In genomic region chr10:87589653-87590052, GRCh38 we compare ENCODE assay signal across 22 cellular contexts.
DNase-seq lines count a peak whose midpoint lies in the region; ATAC-seq and TF ChIP-seq lines count a peak whose summit lies in the region.
"Had no signal": no experiment of that assay in that cellular context is flagged by ENCODE, and none has a peak within 500 bp of the region (broad histone marks: within the 10 kb centered on the region; RNA-seq: fewer than 3 reads in every experiment).

No MANE protein-coding gene starts in this region.

- H3K9me3 Mint-ChIP-seq in chondrocyte (ENCODE audit: low read depth), result no peaks in the 10 kb centered on the region
- H3K9me3 Mint-ChIP-seq: activated CD4-positive, alpha-beta memory T cell treated with anti-CD3 and anti-CD28 coated beads, Interleukin-2, amount 10 ng/mL, durations not matched to agents 7 days and 5 days; CD4-positive, alpha-beta memory T cell; nephron had no signal

- H3K4me3 Mint-ChIP-seq in chondrocyte (ENCODE audit: unreplicated experiment), result no peak overlapping the region
- H3K4me3 Mint-ChIP-seq: activated CD4-positive, alpha-beta memory T cell treated with anti-CD3 and anti-CD28 coated beads, Interleukin-2, amount 10 ng/mL, durations not matched to agents 7 days and 5 days; CD4-positive, alpha-beta memory T cell; mesothelial cell of epicardium; nephron had no signal

- H3K4me1 Mint-ChIP-seq in chondrocyte (ENCODE audit: low read depth), result peaks cover 20% of the 10 kb centered on the region
- H3K4me1 Mint-ChIP-seq: activated CD4-positive, alpha-beta memory T cell treated with anti-CD3 and anti-CD28 coated beads, Interleukin-2, amount 10 ng/mL, durations not matched to agents 7 days and 5 days; CD4-positive, alpha-beta memory T cell had no signal

- H3K36me3 Mint-ChIP-seq in chondrocyte (ENCODE audit: low read depth), result no peaks in the 10 kb centered on the region
- H3K36me3 Mint-ChIP-seq: CD4-positive, alpha-beta memory T cell; mesothelial cell of epicardium had no signal

- H3K4me3 ChIP-seq in AG09309 (ENCODE audit: control insufficient read depth, low read depth, low read length), result no peak overlapping the region

- peak; percentile 34 for ATAC-seq in left lobe of liver
- ATAC-seq in GM21825 (IDR thresholded peaks at IDR 0.05; ENCODE audit: unreplicated experiment), result no peak

- no peaks in the 10 kb centered on the region for H3K27me3 Mint-ChIP-seq in chondrocyte (ENCODE audit: low read depth)

- TF ChIP-seq CTCF in AG09309 (IDR thresholded peaks at IDR 0.05; ENCODE audit: control insufficient read depth, insufficient read depth, low read depth, low read length, missing control alignments), result no peak
- TF ChIP-seq CTCF in chondrocyte (IDR thresholded peaks at IDR 0.05), result no peak

- DNase-seq in AG09309 (ENCODE audit: low read depth) (peak; percentile 13), LHCN-M2 (ENCODE audit: low read depth) (peak; percentile 70), chondrocyte (ENCODE audit: low spot score) (no peak), left lobe of liver (ENCODE audit: low spot score) (no peak), DMS79 treated with DMSO at 0.1 percent for 48 hours (lab: John Stamatoyannopoulos, UW) (no peak), HPDE6-E6E7 (ENCODE audit: extremely low spot score) (no peak), SHP77 treated with DMSO at 0.1 percent for 48 hours (lab: John Stamatoyannopoulos, UW) (no peak)
- DNase-seq: ACHN; activated CD4-positive, alpha-beta memory T cell treated with anti-CD3 and anti-CD28 coated beads, Interleukin-2, amount 10 ng/mL, durations not matched to agents 7 days and 5 days; activated gamma-delta T cell treated with Interleukin-2 at 50 U/mL for 16 hours; anterior cingulate cortex; CD4-positive, alpha-beta memory T cell; DMS153; kidney glomerular epithelial cell; NCI-H1105; NCI-H2029 treated with DMSO at 0.1 percent for 48 hours; NK-92 treated with Interleukin-12 subunit alpha and Interleukin-12 subunit beta, amount 100 ng/mL, for 24 hours; stimulated activated naive CD4-positive, alpha-beta T cell; T-helper 9 cell had no signal

- peak overlapping the region; percentile 64 for H3K27ac Mint-ChIP-seq in chondrocyte (ENCODE audit: unreplicated experiment)
- H3K27ac Mint-ChIP-seq: activated CD4-positive, alpha-beta memory T cell treated with anti-CD3 and anti-CD28 coated beads, Interleukin-2, amount 10 ng/mL, durations not matched to agents 7 days and 5 days; CD4-positive, alpha-beta memory T cell; mesothelial cell of epicardium; nephron had no signal

Comparison
In these comparisons a context has a peak if more than half of its experiments do, and no peak if none do; other contexts are left out.
1. DNase-seq: peak in AG09309 (single experiment) and LHCN-M2 (single experiment); none in chondrocyte (single experiment), left lobe of liver (single experiment), DMS79 treated with DMSO at 0.1 percent for 48 hours (single experiment), HPDE6-E6E7 (single experiment) and SHP77 treated with DMSO at 0.1 percent for 48 hours (single experiment).